Comparison of ENCODE assay signal across 8 cellular contexts in genomic region chr14:54566410-54567223, GRCh38. TPM values are rescaled to one million over a fixed set of nuclear protein-coding genes. Genes with fewer than 3 reads are reported as not detected.
A peak's percentile ranks its signal among the peaks of the same experiment; 100 is the strongest.
DNase-seq lines count a peak whose midpoint lies in the region; ATAC-seq, FAIRE-seq and TF ChIP-seq lines count a peak whose summit lies in the region.

TSS of gene SAMD4A (plus strand) at chr14:54567128. CDS start at chr14:54567917, 789 bp downstream.

- peak; percentile 17 for ATAC-seq in GM23338

- peaks cover 9% of the 10 kb centered on the region for H3K79me2 ChIP-seq in GM23338 (replicated peaks; ENCODE audit: insufficient read depth)

- peak within 1 kb of the TSS; percentile 81 for H2AFZ ChIP-seq in GM23338

- H3K27ac ChIP-seq in GM23338 (ENCODE audit: low read depth): no peak within 1 kb of the TSS
- H3K27ac ChIP-seq in left ventricle myocardium inferior (replicated peaks): peak within 1 kb of the TSS; percentile 99

- no peak within 1 kb of the TSS; the same call in 1 of the 2 replicates for H3K27ac Mint-ChIP-seq in GM23338

- H3K27me3 ChIP-seq in GM23338 (ENCODE audit: insufficient read depth) (peaks cover 43% of the 10 kb centered on the region), left ventricle myocardium inferior (ENCODE audit: low read depth) (no peaks in the 10 kb centered on the region)

- H3K4me1 ChIP-seq in GM23338 (ENCODE audit: insufficient read depth) (peaks cover 27% of the 10 kb centered on the region), left ventricle myocardium inferior (peaks cover 70% of the 10 kb centered on the region)

- H3K4me3 ChIP-seq in GM23338 (peak within 1 kb of the TSS; percentile 90), LNCaP clone FGC (ENCODE audit: low read depth, low read length) (peak within 1 kb of the TSS; percentile 49), left ventricle myocardium inferior (peak within 1 kb of the TSS; percentile 89)

- H3K4me3 Mint-ChIP-seq in GM23338: peak within 1 kb of the TSS; percentile 90

- peak; percentile 39 for FAIRE-seq in G401.6 (lab: Jason Lieb, UNC)

- H3K36me3 Mint-ChIP-seq in GM23338 (ENCODE audit: low read depth): no peaks in the 10 kb centered on the region

- H3F3A ChIP-seq in GM23338 (replicated peaks; ENCODE audit: low read depth): no peaks in the 10 kb centered on the region

- H3K36me3 ChIP-seq in GM23338 (ENCODE audit: insufficient read depth) (no peaks in the 10 kb centered on the region), left ventricle myocardium inferior (no peaks in the 10 kb centered on the region)

- TF ChIP-seq CTCF in GM23338 (conservative IDR thresholded peaks at IDR 0.05; ENCODE audit: low read depth in 2 of 2): 0 out of 4 replicates have a peak, but pooled peaks of 1 of the 2 experiments have one; percentile 10
- peak; percentile 22; the same call in 1 of the 2 replicates for TF ChIP-seq CTCF in LNCaP clone FGC (IDR thresholded peaks at IDR 0.05; ENCODE audit: control insufficient read depth, extremely low read depth, insufficient read depth)
- peak; percentile 61 for TF ChIP-seq CTCF in left ventricle myocardium inferior (IDR thresholded peaks at IDR 0.05; ENCODE audit: borderline replicate concordance)

- intact Hi-C loops in left ventricle myocardium inferior (cut with micrococcal nuclease) (no loop called here), posterior vena cava (cut with DNase I) (loop anchor here in 1 of 2 donors (5.0 kb wide), 1 partner anchor 121 kb away; no protein-coding TSS in a partner anchor)

- no peaks in the 10 kb centered on the region for H3K9me2 ChIP-seq in GM23338 (ENCODE audit: insufficient read depth)

- peaks cover 34% of the 10 kb centered on the region for H3K27me3 Mint-ChIP-seq in GM23338 (ENCODE audit: insufficient read depth, low read depth, poor library complexity)

- peaks cover 17% of the 10 kb centered on the region; the same call in 2 of the 3 replicates for H3K4me1 Mint-ChIP-seq in GM23338

- DNase-seq in GM23338 (ENCODE audit: low spot score): peak; percentile 70
- no peak for DNase-seq in LNCaP clone FGC (ENCODE audit: low read depth)
- peak; percentile 37 to 74 (median 56) for DNase-seq in T-helper 1 cell
- DNase-seq in anterior cingulate cortex (lab: John Stamatoyannopoulos, UW): peak in 55 of 58 donors; percentile 18 to 82 (median 66)
- DNase-seq in left ventricle myocardium inferior: peak; percentile 82
- peak; percentile 94 for DNase-seq in posterior vena cava (ENCODE audit: low spot score)
- no peak for DNase-seq in NCI-H128 (lab: John Stamatoyannopoulos, UW; ENCODE audit: unreplicated experiment)

- H3K4me2 ChIP-seq in GM23338: peak within 1 kb of the TSS; percentile 85

- no peaks in the 10 kb centered on the region for H3K9me3 ChIP-seq in left ventricle myocardium inferior (replicated peaks)

- H4K20me1 ChIP-seq in GM23338 (replicated peaks; ENCODE audit: insufficient read depth): no peaks in the 10 kb centered on the region

- no peaks in the 10 kb centered on the region for H3K9me3 Mint-ChIP-seq in GM23338

TF ChIP-seq in GM23338, 12 proteins besides CTCF, POLR2A, EP300 and RAD21:
- no peak for TF ChIP-seq EZH2 (IDR thresholded peaks at IDR 0.05; ENCODE audit: low read depth, unreplicated experiment)
- no peak for TF ChIP-seq REST (IDR thresholded peaks at IDR 0.05; ENCODE audit: unreplicated experiment)
- no peak for TF ChIP-seq NANOG (IDR thresholded peaks at IDR 0.05; ENCODE audit: borderline replicate concordance)
- no peak for TF ChIP-seq STAT1 (IDR thresholded peaks at IDR 0.05; ENCODE audit: unreplicated experiment)
- TF ChIP-seq POLR2AphosphoS5 (IDR thresholded peaks at IDR 0.05; ENCODE audit: low read depth): no peak; the same call in 1 of the 2 replicates
- no peak for TF ChIP-seq JUNB (IDR thresholded peaks at IDR 0.05; ENCODE audit: unreplicated experiment)

RNA-seq across cellular contexts. Expression of gene SAMD4A, which starts in this region (rescaled TPM):
- total RNA-seq in GM23338 (2014; rRNA removed; shearing (Covaris generic)): 5.2 and 6.9 TPM in 2 replicates
- 1.1 and 1.6 TPM in 2 replicates for polyA plus RNA-seq in GM23338 (2016; fragmentation: Nextera tagmentation; extraction: Ambion mirVana)
- total RNA-seq in left ventricle myocardium inferior (173 TPM), posterior vena cava (100 to 1,000 TPM in 1 of 2 donors, 10 to 100 TPM in 1; 80.4 to 236 TPM)

Comparison
In these comparisons a context has a peak if more than half of its experiments do, and no peak if none do; other contexts are left out.
1. RNA of gene SAMD4A (total RNA-seq): 80.4 to 236 TPM in posterior vena cava and 173 TPM in left ventricle myocardium inferior (single experiment); 5.2 to 6.9 TPM in GM23338; every median in the first group is over 10 times any median in the second.
2. DNase-seq: peak in GM23338 (single experiment), T-helper 1 cell (5 of 5), anterior cingulate cortex (55 of 58), left ventricle myocardium inferior (single experiment) and posterior vena cava (single experiment); none in LNCaP clone FGC (single experiment) and NCI-H128 (single experiment).
3. Peak in every context shown above with its lines, with median percentiles within 50 percentile points of each other: H3K4me3 ChIP-seq.